Comparison of ENCODE assay signal across 8 cellular contexts in genomic region chr17:21252289-21252874, GRCh38. TPM values are rescaled to one million over a fixed set of nuclear protein-coding genes. Genes with fewer than 3 reads are reported as not detected.
DNase-seq lines count a peak whose midpoint lies in the region; ATAC-seq, FAIRE-seq and TF ChIP-seq lines count a peak whose summit lies in the region.

No MANE protein-coding gene starts in this region.

- peak overlapping the region; percentile 75 for H3K4me3 Mint-ChIP-seq in central memory CD8-positive, alpha-beta T cell
- peak overlapping the region; percentile 85 for H3K4me3 Mint-ChIP-seq in natural killer cell

- peaks cover 11 to 31% (median 23%) of the 10 kb centered on the region in 10 experiments for H3K4me1 ChIP-seq in BLaER1 treated with 17β-estradiol and CSF1 and Interleukin-3, amounts not matched to agents 10 nM and 100 nM

- H3K4me1 Mint-ChIP-seq in central memory CD8-positive, alpha-beta T cell: peaks cover 37% of the 10 kb centered on the region
- peaks cover 33 to 54% of the 10 kb centered on the region in 2 donors for H3K4me1 Mint-ChIP-seq in natural killer cell

- peaks cover 6 to 33% (median 21%) of the 10 kb centered on the region in 11 experiments; a peak in 21 of 22 replicates for H3K27me3 ChIP-seq in BLaER1 treated with 17β-estradiol and CSF1 and Interleukin-3, amounts not matched to agents 10 nM and 100 nM

- peak overlapping the region; percentile 62 to 83 (median 78) for H3K9ac ChIP-seq in BLaER1 treated with 17β-estradiol and CSF1 and Interleukin-3, amounts not matched to agents 10 nM and 100 nM

- ATAC-seq in central memory CD8-positive, alpha-beta T cell (replicated peaks; ENCODE audit: extremely low read depth, poor library complexity, severe bottlenecking): peak; percentile 4
- ATAC-seq in natural killer cell (no peak), GM21723 (IDR thresholded peaks at IDR 0.05; ENCODE audit: unreplicated experiment) (no peak)

- peak overlapping the region; percentile 87 to 100 (median 93) for H3K4me2 ChIP-seq in BLaER1 treated with 17β-estradiol and CSF1 and Interleukin-3, amounts not matched to agents 10 nM and 100 nM

- peak overlapping the region; percentile 65 for H3K27ac Mint-ChIP-seq in central memory CD8-positive, alpha-beta T cell (ENCODE audit: low read depth)
- H3K27ac Mint-ChIP-seq in natural killer cell: peak overlapping the region; percentile 64 to 75

- intact Hi-C loops in natural killer cell (cut with micrococcal nuclease): loop anchor here (2.0 kb wide), 2 partner anchors 14 to 28 kb away; no protein-coding TSS in a partner anchor

- peaks cover 8% of the 10 kb centered on the region for H3K36me3 Mint-ChIP-seq in central memory CD8-positive, alpha-beta T cell (ENCODE audit: insufficient read depth)
- no peaks in the 10 kb centered on the region for H3K36me3 Mint-ChIP-seq in natural killer cell

- H3K9me3 Mint-ChIP-seq in central memory CD8-positive, alpha-beta T cell: no peaks in the 10 kb centered on the region
- no peaks in the 10 kb centered on the region for H3K9me3 Mint-ChIP-seq in natural killer cell

- peaks cover 0 to 39% (median 10%) of the 10 kb centered on the region in 11 experiments; a peak in 11 of 22 replicates for H4K20me1 ChIP-seq in BLaER1 treated with 17β-estradiol and CSF1 and Interleukin-3, amounts not matched to agents 10 nM and 100 nM

- no peaks in the 10 kb centered on the region; a peak in 1 of 22 replicates for H3K36me3 ChIP-seq in BLaER1 treated with 17β-estradiol and CSF1 and Interleukin-3, amounts not matched to agents 10 nM and 100 nM

- TF ChIP-seq CTCF in natural killer cell (IDR thresholded peaks at IDR 0.05): no peak

- no peaks in the 10 kb centered on the region for H3K27me3 Mint-ChIP-seq in central memory CD8-positive, alpha-beta T cell
- H3K27me3 Mint-ChIP-seq in natural killer cell (ENCODE audit: low read depth in 2 of 2): no peaks in the 10 kb centered on the region

- DNase-seq in HTR-8/SVneo (ENCODE audit: insufficient read length, low spot score) (no peak), natural killer cell (no peak), glomerular visceral epithelial cell (ENCODE audit: extremely low spot score) (no peak), NCI-H2081 treated with DMSO at 0.1 percent for 48 hours (lab: John Stamatoyannopoulos, UW) (no peak), cerebellar cortex (ENCODE audit: low spot score) (no peak)
- DNase-seq in central memory CD8-positive, alpha-beta T cell (ENCODE audit: low spot score in 2 of 2): no peak

- H3K4me3 ChIP-seq in BLaER1 treated with 17β-estradiol and CSF1 and Interleukin-3, amounts not matched to agents 10 nM and 100 nM: peak overlapping the region; percentile 73 to 89 (median 78)

- H3K9me3 ChIP-seq in BLaER1 treated with 17β-estradiol and CSF1 and Interleukin-3, amounts not matched to agents 10 nM and 100 nM (replicated peaks in 1 of 11): no peaks in the 10 kb centered on the region

- H3K27ac ChIP-seq in BLaER1 treated with 17β-estradiol and CSF1 and Interleukin-3, amounts not matched to agents 10 nM and 100 nM: peak overlapping the region in 8 of 11 experiments; percentile 19 to 71 (median 50); a peak in 11 of 22 replicates

- peak; percentile 74 for FAIRE-seq in HTR-8/SVneo (lab: Jason Lieb, UNC)

RNA-seq across cellular contexts. Expression of gene NATD1, which starts 0.8 kb away (rescaled TPM):
- 10 to 100 TPM; 10.9 to 16.3 (median 14.1) TPM for total RNA-seq in natural killer cell

RNA-seq across cellular contexts. Expression of gene MAP2K3, which starts 32.1 kb away (rescaled TPM):
- 100 to 1,000 TPM; 139 to 165 (median 162) TPM for total RNA-seq in natural killer cell

RNA-seq across cellular contexts. Expression of gene TMEM11, which starts 38.4 kb away (rescaled TPM):
- 10 to 100 TPM; 18.4 to 27.0 (median 18.6) TPM for total RNA-seq in natural killer cell
